8 cellular contexts compared by ENCODE assay signal in genomic region chr17:4143563-4144410, GRCh38.
A peak's percentile ranks its signal among the peaks of the same experiment; 100 is the strongest.
DNase-seq lines count a peak whose midpoint lies in the region; ATAC-seq and TF ChIP-seq lines count a peak whose summit lies in the region.

No MANE protein-coding gene starts in this region.

- DNase-seq in AML-193 (lab: John Stamatoyannopoulos, UW) (peak; percentile 29 to 30), NCI-H510A treated with DMSO at 0.1 percent for 48 hours (lab: John Stamatoyannopoulos, UW) (peak; percentile 89), kidney tubule cell (ENCODE audit: low spot score) (peak; percentile 91)
- DNase-seq in activated CD4-positive, alpha-beta T cell treated with anti-CD3 and anti-CD28 coated beads for 4 hours, result peak; percentile 86 to 87
- DNase-seq in stimulated activated CD4-positive, alpha-beta T cell treated with anti-CD3 and anti-CD28 coated beads, Interleukin-15, amount 100 ng/mL, for 48 hours (ENCODE audit: low read depth in 2 of 2), result peak; percentile 82 to 83

- ATAC-seq in HG03378 (IDR thresholded peaks at IDR 0.05; ENCODE audit: unreplicated experiment), result peak; percentile 65

- H3K27ac ChIP-seq in cingulate gyrus (ENCODE audit: low read depth, low read length), result peak overlapping the region; percentile 98

- TF ChIP-seq POLR2A in GM19099 (IDR thresholded peaks at IDR 0.05; ENCODE audit: extremely low read depth, insufficient read length, low read depth), result peak; percentile 90

Comparison
In these comparisons a context has a peak if more than half of its experiments do, and no peak if none do; other contexts are left out.
1. Peak in every context shown above with its lines: DNase-seq, ATAC-seq and H3K27ac ChIP-seq.
2. DNase-seq: peak in every context shown above with its lines; median percentile 91 in kidney tubule cell; 89 in NCI-H510A treated with DMSO at 0.1 percent for 48 hours; 86 in activated CD4-positive, alpha-beta T cell treated with anti-CD3 and anti-CD28 coated beads for 4 hours; 82 in stimulated activated CD4-positive, alpha-beta T cell treated with anti-CD3 and anti-CD28 coated beads, Interleukin-15, amount 100 ng/mL, for 48 hours; 30 in AML-193.